Comparison of ENCODE assay signal across 12 cellular contexts in genomic region chr21:34443486-34443885, GRCh38. TPM values are rescaled to one million over a fixed set of nuclear protein-coding genes. Genes with fewer than 3 reads are reported as not detected.
"Had no signal": no experiment of that assay in that cellular context is flagged by ENCODE, and none has a peak within 500 bp of the region (broad histone marks: within the 10 kb centered on the region; RNA-seq: fewer than 3 reads in every experiment).

No MANE protein-coding gene starts in this region.

RNA-seq across cellular contexts. Expression of gene SMIM34, which starts 19.7 kb away (rescaled TPM):
- total RNA-seq: activated B cell treated with CpG ODN at 0.5 μM for 24 hours; hepatocyte; kidney epithelial cell; mucosa of gallbladder; naive thymus-derived CD8-positive, alpha-beta T cell; osteoblast; progenitor cell of endocrine pancreas; T-helper 1 cell treated with Interleukin-12 subunit alpha and Interleukin-12 subunit beta and Interleukin-4 antibody, amounts not matched to agents 30 ng/mL and 1 ng/mL, for 36 hours; temporal lobe; transverse colon had no signal
- polyA plus RNA-seq: esophagus; immature natural killer cell; naive thymus-derived CD8-positive, alpha-beta T cell had no signal
